ENCODE assay signal across 20 cellular contexts in the genomic region with DNA sequence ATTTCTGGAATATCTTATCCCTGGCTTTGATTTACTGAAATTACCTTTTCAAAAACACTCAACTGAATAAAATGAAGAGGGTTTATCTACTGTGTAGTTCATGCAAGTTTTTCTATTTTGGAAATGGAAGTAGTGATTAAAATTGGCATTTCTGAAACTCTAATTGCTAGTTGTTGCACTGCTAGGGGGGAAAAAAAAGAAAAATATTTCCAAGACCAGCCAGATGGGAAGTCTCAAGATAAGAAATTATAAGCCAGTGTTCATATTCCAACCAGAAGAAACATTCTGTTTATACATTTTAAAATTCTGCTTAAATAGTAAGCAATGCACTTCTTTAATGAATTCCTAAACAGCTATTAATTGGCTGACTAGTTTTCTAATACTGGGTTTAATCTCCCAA.
"Had no signal": no experiment of that assay in that cellular context is flagged by ENCODE, and none has a peak within 500 bp of the region (broad histone marks: within the 10 kb centered on the region; RNA-seq: fewer than 3 reads in every experiment).

No MANE protein-coding gene starts in this region.

- H3K27me3 ChIP-seq: hepatocyte, sigmoid colon, tibial artery had no signal

- H3K4me3 ChIP-seq: dorsolateral prefrontal cortex, gastrocnemius medialis, hepatocyte, lower lobe of right lung, sigmoid colon, stomach, tibial artery had no signal

- H3K36me3 ChIP-seq: gastrocnemius medialis, lower lobe of right lung, neutrophil, sigmoid colon, stomach, tibial artery had no signal

- ATAC-seq: gastrocnemius medialis; left lobe of liver; lower lobe of right lung; natural killer cell; stimulated activated effector memory CD8-positive, alpha-beta T cell treated with anti-CD3 and anti-CD28 coated beads, Interleukin-12 subunit alpha, Interleukin-12 subunit beta, amount 100 ng/mL, for 72 hours had no signal

- H3K4me1 ChIP-seq: gastrocnemius medialis, lower lobe of right lung, parathyroid adenoma, sigmoid colon, stomach had no signal

- H3K4me2 ChIP-seq: hepatocyte had no signal

- H3K9me3 ChIP-seq: gastrocnemius medialis, lower lobe of right lung, neutrophil, sigmoid colon, stomach, tibial artery had no signal

- H3K79me2 ChIP-seq: hepatocyte, parathyroid adenoma had no signal

- DNase-seq: cortex of kidney; dorsolateral prefrontal cortex; effector CD4-positive, alpha-beta T cell; foreskin fibroblast; gastrocnemius medialis; head of caudate nucleus; kidney; lower lobe of right lung; natural killer cell; sigmoid colon; stimulated activated CD4-positive, alpha-beta T cell treated with anti-CD3 and anti-CD28 coated beads, Interleukin-2, amount 100 ng/mL, for 24 hours; stimulated activated CD4-positive, alpha-beta T cell treated with anti-CD3 and anti-CD28 coated beads, Interleukin-4, amount 100 ng/mL, for 24 hours; stimulated activated naive CD4-positive, alpha-beta T cell treated with Interleukin-2 at 50 U/mL for 16 hours; stomach; tibial artery had no signal

- H2AFZ ChIP-seq: hepatocyte, parathyroid adenoma had no signal

- H3K9ac ChIP-seq: parathyroid adenoma had no signal

- H3K27ac ChIP-seq: dorsolateral prefrontal cortex, gastrocnemius medialis, hepatocyte, lower lobe of right lung, neutrophil, parathyroid adenoma, sigmoid colon, stomach, tibial artery had no signal
